ENCODE assay signal across 14 cellular contexts in genomic region chr1:19257178-19257914, GRCh38. TPM values are rescaled to one million over a fixed set of nuclear protein-coding genes. Genes with fewer than 3 reads are reported as not detected.
DNase-seq lines count a peak whose midpoint lies in the region; TF ChIP-seq lines count a peak whose summit lies in the region.
"Had no signal": no experiment of that assay in that cellular context is flagged by ENCODE, and none has a peak within 500 bp of the region (broad histone marks: within the 10 kb centered on the region; RNA-seq: fewer than 3 reads in every experiment).

No MANE protein-coding gene starts in this region.

- peak overlapping the region; percentile 51 for H3K27ac Mint-ChIP-seq in HFFc6
- peak overlapping the region; percentile 66 for H3K27ac Mint-ChIP-seq in activated naive CD8-positive, alpha-beta T cell
- H3K27ac Mint-ChIP-seq: endodermal cell had no signal

- H3K36me3 Mint-ChIP-seq in HFFc6 (ENCODE audit: low read depth): peaks cover 19% of the 10 kb centered on the region
- H3K36me3 Mint-ChIP-seq in activated naive CD8-positive, alpha-beta T cell: peaks cover 2% of the 10 kb centered on the region

- peak; percentile 13 for DNase-seq in activated naive CD4-positive, alpha-beta T cell treated with Interleukin-2 at 50 U/mL for 16 hours
- DNase-seq in activated naive CD4-positive, alpha-beta T cell treated with anti-CD3 and anti-CD28 coated beads, Interleukin-2, amount 50 U/mL, for 16 hours: no peak
- DNase-seq in HFFc6: no peak
- DNase-seq in mesenteric fat pad (ENCODE audit: low spot score): no peak
- DNase-seq in SKM-1 treated with dmso at 0.1 percent for 144 hours (lab: John Stamatoyannopoulos, UW; ENCODE audit: unreplicated experiment): no peak
- no peak for DNase-seq in 8988T
- DNase-seq: endodermal cell, H7, NCI-H2029 treated with DMSO at 0.1 percent for 48 hours, NCI-H69 had no signal

- no peak overlapping the region for H3K4me2 ChIP-seq in parathyroid adenoma (ENCODE audit: low read length)
- H3K4me2 ChIP-seq: KMS-11 had no signal

- no peak overlapping the region for H3K4me3 ChIP-seq in parathyroid adenoma (ENCODE audit: low read depth, low read length)

- no peaks in the 10 kb centered on the region for H3K36me3 ChIP-seq in parathyroid adenoma (ENCODE audit: control insufficient read depth, insufficient read depth, low read length)

- peak overlapping the region; percentile 51 for H3K27ac ChIP-seq in parathyroid adenoma
- H3K27ac ChIP-seq: KMS-11 had no signal

- no peaks in the 10 kb centered on the region for H3K9me3 ChIP-seq in parathyroid adenoma (ENCODE audit: control insufficient read depth, low read length)

- no peak overlapping the region for H3K4me3 Mint-ChIP-seq in HFFc6
- no peak overlapping the region for H3K4me3 Mint-ChIP-seq in activated naive CD8-positive, alpha-beta T cell
- H3K4me3 Mint-ChIP-seq: endodermal cell had no signal

- H3K79me2 ChIP-seq in parathyroid adenoma: no peaks in the 10 kb centered on the region

- TF ChIP-seq CTCF in HFFc6 (IDR thresholded peaks at IDR 0.05) (no peak), parathyroid adenoma (IDR thresholded peaks at IDR 0.05) (no peak)

- no peaks in the 10 kb centered on the region for H3K27me3 ChIP-seq in parathyroid adenoma (ENCODE audit: control insufficient read depth, insufficient read depth, low read length)

- peaks cover 2% of the 10 kb centered on the region for H3K27me3 Mint-ChIP-seq in HFFc6 (ENCODE audit: insufficient read depth)
- no peaks in the 10 kb centered on the region for H3K27me3 Mint-ChIP-seq in activated naive CD8-positive, alpha-beta T cell
- H3K27me3 Mint-ChIP-seq: brain had no signal

- H3K4me1 Mint-ChIP-seq in HFFc6 (ENCODE audit: low read depth): peaks cover 40% of the 10 kb centered on the region
- peaks cover 27% of the 10 kb centered on the region for H3K4me1 Mint-ChIP-seq in activated naive CD8-positive, alpha-beta T cell (ENCODE audit: low read depth)

- no peak overlapping the region for H2AFZ ChIP-seq in parathyroid adenoma

- H3K9ac ChIP-seq in parathyroid adenoma: no peak overlapping the region
- H3K9ac ChIP-seq: KMS-11 had no signal

- H3K4me1 ChIP-seq in parathyroid adenoma: peaks cover 18% of the 10 kb centered on the region

- H3K9me3 Mint-ChIP-seq in HFFc6: no peaks in the 10 kb centered on the region
- no peaks in the 10 kb centered on the region for H3K9me3 Mint-ChIP-seq in activated naive CD8-positive, alpha-beta T cell (ENCODE audit: low read depth)
- H3K9me3 Mint-ChIP-seq: brain, endodermal cell had no signal

RNA-seq across cellular contexts. Expression of gene MRTO4, which starts 5.7 kb away (rescaled TPM):
- total RNA-seq in HFFc6 (2021; fragmentation: NEBNext Ultra II Directional; extraction: Animal tissue kit (Norgen Biotek cat#: 25700)): 10 to 100 TPM; 40.0 to 61.9 (median 45.0) TPM
- 33.5 TPM for total RNA-seq in mesenteric fat pad

RNA-seq across cellular contexts. Expression of gene EMC1, which starts 6.0 kb away (rescaled TPM):
- 100 to 1,000 TPM in 2 of 6 experiments, 10 to 100 TPM in 4; 86.8 to 106 (median 93.6) TPM for total RNA-seq in HFFc6 (2021; fragmentation: NEBNext Ultra II Directional; extraction: Animal tissue kit (Norgen Biotek cat#: 25700))
- total RNA-seq in mesenteric fat pad: 39.9 TPM

RNA-seq across cellular contexts. Expression of gene AKR7A3, which starts 31.2 kb away (rescaled TPM):
- total RNA-seq in HFFc6 (2021; fragmentation: NEBNext Ultra II Directional; extraction: Animal tissue kit (Norgen Biotek cat#: 25700)): under 1 TPM in 5 of 6 experiments, not detected in 1; 0.12 to 0.46 (median 0.27) TPM
- total RNA-seq in mesenteric fat pad: 1.0 TPM

RNA-seq across cellular contexts. Expression of gene UBR4, which starts 47.3 kb away (rescaled TPM):
- 100 to 1,000 TPM in 1 of 6 experiments, 10 to 100 TPM in 5; 74.2 to 116 (median 88.6) TPM for total RNA-seq in HFFc6 (2021; fragmentation: NEBNext Ultra II Directional; extraction: Animal tissue kit (Norgen Biotek cat#: 25700))
- 156 TPM for total RNA-seq in mesenteric fat pad

RNA-seq across cellular contexts. Expression of gene AKR7A2, which starts 54.6 kb away (rescaled TPM):
- total RNA-seq in HFFc6 (2021; fragmentation: NEBNext Ultra II Directional; extraction: Animal tissue kit (Norgen Biotek cat#: 25700)): 10 to 100 TPM; 62.8 to 74.2 (median 69.4) TPM
- 39.4 TPM for total RNA-seq in mesenteric fat pad
